In the genomic region with DNA sequence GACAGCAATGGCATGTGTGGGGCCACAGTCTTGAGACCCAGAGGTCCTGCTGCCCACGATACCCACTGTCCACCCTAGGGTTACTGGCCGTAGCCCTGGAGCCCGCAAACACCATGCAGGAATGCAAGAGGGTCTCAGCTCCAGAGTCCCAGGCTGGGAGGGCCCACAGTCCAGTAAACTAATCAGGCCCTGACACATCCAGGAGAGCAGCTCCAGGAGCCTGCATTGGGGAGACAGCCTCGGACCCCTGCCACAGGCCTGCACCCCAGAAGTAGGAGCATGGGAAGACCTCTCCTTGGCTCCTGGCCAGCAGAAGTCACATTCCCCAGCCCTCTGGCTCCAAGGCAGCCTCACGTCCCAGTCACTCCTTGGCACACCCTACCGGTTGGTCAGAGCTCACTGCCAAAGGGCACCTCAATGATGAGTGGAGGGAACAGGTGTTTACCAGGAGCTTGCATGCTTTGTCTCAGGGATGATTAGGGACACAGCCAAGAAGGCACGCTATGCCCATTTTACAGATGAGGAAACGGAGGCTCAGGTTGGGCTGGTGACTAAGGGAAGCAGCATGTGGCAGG, we compare ENCODE assay signal across 6 cellular contexts. TPM values are rescaled to one million over a fixed set of nuclear protein-coding genes. Genes with fewer than 3 reads are reported as not detected.
"Had no signal": no experiment of that assay in that cellular context is flagged by ENCODE, and none has a peak within 500 bp of the region (broad histone marks: within the 10 kb centered on the region; RNA-seq: fewer than 3 reads in every experiment).

No MANE protein-coding gene starts in this region.

RNA-seq across cellular contexts. Expression of a gene that starts 7.8 kb away (rescaled TPM):
- total RNA-seq: naive thymus-derived CD8-positive, alpha-beta T cell; natural killer cell treated with Interleukin-12 subunit alpha and Interleukin-12 subunit beta and Interleukin-15 and Interleukin-18, amount 100 ng/mL, for 72 hours; neural crest cell; osteocyte; posterior vena cava; pulmonary artery endothelial cell had no signal
- polyA plus RNA-seq: naive thymus-derived CD8-positive, alpha-beta T cell had no signal
